In the genomic region with DNA sequence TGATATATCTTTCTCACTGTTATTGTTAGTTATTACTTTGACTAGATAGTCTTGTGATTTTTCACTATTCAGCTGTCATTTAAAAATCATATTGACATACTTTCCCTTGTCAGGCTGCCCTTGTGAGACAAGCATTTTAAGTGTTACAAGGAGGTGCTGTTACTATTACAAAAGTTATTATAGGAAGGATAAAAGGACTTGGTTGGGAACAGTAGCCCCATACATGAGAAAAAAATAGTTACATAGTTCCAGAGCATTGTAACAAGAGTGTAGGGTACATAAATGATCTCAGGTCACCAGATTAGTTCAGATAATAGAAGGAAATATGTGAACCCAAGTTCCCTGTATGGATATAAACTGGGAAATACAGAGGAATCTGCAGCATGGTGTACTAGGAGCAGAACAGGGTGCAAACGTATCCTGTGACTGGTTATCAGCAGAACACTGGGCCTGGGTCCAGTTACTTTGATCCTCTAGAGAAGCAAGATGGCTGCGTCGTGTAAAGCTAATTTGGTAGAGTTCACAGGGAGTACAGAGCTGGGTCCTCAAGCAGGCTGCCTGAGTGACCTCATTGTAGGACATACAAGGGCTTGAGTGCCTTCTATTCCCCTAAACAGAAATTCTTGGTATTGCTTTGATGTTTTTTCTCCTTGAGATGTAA, we compare ENCODE assay signal across 21 cellular contexts.
"Had no signal": no experiment of that assay in that cellular context is flagged by ENCODE, and none has a peak within 500 bp of the region (broad histone marks: within the 10 kb centered on the region; RNA-seq: fewer than 3 reads in every experiment).

No MANE protein-coding gene starts in this region.

- H3K36me3 ChIP-seq: esophagus squamous epithelium, lower lobe of right lung, pancreas, spleen, tibial nerve, upper lobe of left lung had no signal

- DNase-seq: cortex of kidney; effector memory CD8-positive, alpha-beta T cell; erythroblast; esophagus squamous epithelium; glutamatergic neuron; kidney; lower lobe of right lung; natural killer cell; occipital lobe; pancreas; retina; spleen; stimulated activated CD4-positive, alpha-beta T cell treated with anti-CD3 and anti-CD28 coated beads, Interleukin-4, amount 100 ng/mL, for 4 hours; stimulated activated naive CD8-positive, alpha-beta T cell treated with anti-CD3 and anti-CD28 coated beads, Interleukin-15, Interleukin-2, amounts not matched to agents 100 U/mL and 50 U/mL, for 24 hours; substantia nigra; testis; upper lobe of left lung had no signal

- H3K9me3 ChIP-seq: esophagus squamous epithelium, lower lobe of right lung, pancreas, spleen, testis, tibial nerve, upper lobe of left lung had no signal

- H3K27ac ChIP-seq: esophagus squamous epithelium, lower lobe of right lung, pancreas, spleen, testis, tibial nerve, upper lobe of left lung had no signal

- ATAC-seq: effector memory CD8-positive, alpha-beta T cell; left lobe of liver; lower lobe of right lung; natural killer cell; pancreas; stimulated activated memory B cell treated with anti-CD40 and anti-IgM and Interleukin-4, amounts not matched to agents 10 μg/mL and 1 μg/mL and 100 μg/mL, for 72 hours; stimulated activated naive CD8-positive, alpha-beta T cell treated with anti-CD3 and anti-CD28 coated beads, Interleukin-15, Interleukin-2, amounts not matched to agents 100 U/mL and 50 U/mL, for 24 hours had no signal

- H3K4me1 ChIP-seq: esophagus squamous epithelium, lower lobe of right lung, pancreas, spleen, tibial nerve, upper lobe of left lung had no signal

- H3K27me3 ChIP-seq: pancreas, spleen, testis, tibial nerve, upper lobe of left lung had no signal

- H3K4me3 ChIP-seq: esophagus squamous epithelium, lower lobe of right lung, pancreas, skin epidermis, spleen, testis, tibial nerve, upper lobe of left lung had no signal
